Comparison of ENCODE assay signal across 12 cellular contexts in genomic region chr5:104540448-104540847, GRCh38.
DNase-seq lines count a peak whose midpoint lies in the region; ATAC-seq and TF ChIP-seq lines count a peak whose summit lies in the region.
"Had no signal": no experiment of that assay in that cellular context is flagged by ENCODE, and none has a peak within 500 bp of the region (broad histone marks: within the 10 kb centered on the region; RNA-seq: fewer than 3 reads in every experiment).

No MANE protein-coding gene starts in this region.

- H3K9me3 Mint-ChIP-seq in MCF 10A (ENCODE audit: unreplicated experiment), result no peaks in the 10 kb centered on the region
- H3K9me3 Mint-ChIP-seq in activated naive CD4-positive, alpha-beta T cell treated with anti-CD3 and anti-CD28 coated beads for 36 hours, result peaks cover 5% of the 10 kb centered on the region
- no peaks in the 10 kb centered on the region; a peak in 1 of 5 replicates for H3K9me3 Mint-ChIP-seq in H9

- no peaks in the 10 kb centered on the region for H3K4me1 Mint-ChIP-seq in MCF 10A (ENCODE audit: insufficient read depth, unreplicated experiment)
- no peaks in the 10 kb centered on the region for H3K4me1 Mint-ChIP-seq in activated naive CD4-positive, alpha-beta T cell treated with anti-CD3 and anti-CD28 coated beads for 36 hours (ENCODE audit: low read depth)
- peaks cover 2% of the 10 kb centered on the region in 2 experiments; a peak in 2 of 4 replicates for H3K4me1 Mint-ChIP-seq in H9

- no peak overlapping the region for H3K4ac ChIP-seq in H9 (ENCODE audit: low read depth, low read length)

- H3K23ac ChIP-seq in H9 (ENCODE audit: insufficient read length, low read depth, low read length), result no peak overlapping the region

- no peak for ATAC-seq in HG03439 (IDR thresholded peaks at IDR 0.05; ENCODE audit: unreplicated experiment)

- H2BK5ac ChIP-seq in H9 (ENCODE audit: insufficient read length, low read length), result no peak overlapping the region

- DNase-seq in MCF 10A (ENCODE audit: unreplicated experiment) (peak; percentile 84), breast epithelium (ENCODE audit: low spot score in 2 of 2) (no peak), hepatocyte (ENCODE audit: low spot score) (peak; percentile 36), Kasumi-1 (lab: John Stamatoyannopoulos, UW) (no peak), H9 (no peak)
- no peak for DNase-seq in activated naive CD4-positive, alpha-beta T cell treated with anti-CD3 and anti-CD28 coated beads for 36 hours
- DNase-seq: caudate nucleus, mesendoderm, T-helper 1 cell had no signal

- H2BK20ac ChIP-seq in H9 (ENCODE audit: low read depth, low read length, poor library complexity, severe bottlenecking), result no peak overlapping the region

- H2AFZ ChIP-seq in hepatocyte (no peak overlapping the region), H9 (ENCODE audit: low read length) (no peak overlapping the region)

- no TSS peak for BruUV-seq in MCF 10A (replicated peaks; lab: Mats Ljungman, UMichigan)

- H4K91ac ChIP-seq in H9 (ENCODE audit: insufficient read length, low read depth, low read length), result no peak overlapping the region

- H3K9me2 ChIP-seq in hepatocyte (replicated peaks; ENCODE audit: insufficient read depth), result no peaks in the 10 kb centered on the region

- H3K4me3 ChIP-seq in breast epithelium (no peak overlapping the region), hepatocyte (no peak overlapping the region)
- H3K4me3 ChIP-seq: smooth muscle cell had no signal

- no peaks in the 10 kb centered on the region for H3K36me3 ChIP-seq in breast epithelium
- H3K36me3 ChIP-seq in hepatocyte (replicated peaks; ENCODE audit: insufficient read depth, low read depth), result no peaks in the 10 kb centered on the region

- POLR2A ChIA-PET in MCF 10A (lab: Yijun Ruan, JAX), result no interaction called here

- CTCF ChIA-PET in MCF 10A (lab: Yijun Ruan, JAX), result interaction anchor here (1.1 kb wide), 1 partner anchor 11 kb away, joined by 3 read pairs; no protein-coding TSS in a partner anchor
- CTCF ChIA-PET in activated naive CD4-positive, alpha-beta T cell treated with anti-CD3 and anti-CD28 coated beads for 36 hours (lab: Charles Lee), result no interaction called here

- no peak overlapping the region for H3K18ac ChIP-seq in H9 (ENCODE audit: insufficient read length, low read depth, low read length)

- H3K27ac ChIP-seq in breast epithelium (no peak overlapping the region), VCaP (peak overlapping the region; percentile 45; the same call in 1 of the 2 replicates), hepatocyte (no peak overlapping the region), H9 (ENCODE audit: insufficient read length, low read depth, low read length) (no peak overlapping the region)

- H2AK5ac ChIP-seq in H9 (ENCODE audit: insufficient read length, low read length), result no peak overlapping the region

- no peaks in the 10 kb centered on the region for H3K36me3 Mint-ChIP-seq in MCF 10A (ENCODE audit: insufficient read depth, unreplicated experiment)
- no peaks in the 10 kb centered on the region for H3K36me3 Mint-ChIP-seq in activated naive CD4-positive, alpha-beta T cell treated with anti-CD3 and anti-CD28 coated beads for 36 hours (ENCODE audit: low read depth)
- H3K36me3 Mint-ChIP-seq in H9 (ENCODE audit: insufficient read depth in 1 of 3, low read depth in 3 of 3), result no peaks in the 10 kb centered on the region

- no peak overlapping the region for H3T11ph ChIP-seq in H9 (ENCODE audit: low read length)

- no peaks in the 10 kb centered on the region for H3K9me3 ChIP-seq in breast epithelium
- no peaks in the 10 kb centered on the region for H3K9me3 ChIP-seq in hepatocyte (ENCODE audit: low read depth)
- H3K9me3 ChIP-seq in H9 (ENCODE audit: control insufficient read depth, low read depth, low read length), result no peaks in the 10 kb centered on the region

- TF ChIP-seq CTCF in MCF 10A (IDR thresholded peaks at IDR 0.05; ENCODE audit: unreplicated experiment) (no peak), breast epithelium (IDR thresholded peaks at IDR 0.05) (no peak), VCaP (conservative IDR thresholded peaks at IDR 0.05) (no peak), hepatocyte (IDR thresholded peaks at IDR 0.05; ENCODE audit: poor library complexity) (no peak), H9 (conservative IDR thresholded peaks at IDR 0.05) (no peak)

- no peak overlapping the region for H3K4me2 ChIP-seq in hepatocyte
- H3K4me2 ChIP-seq in H9 (ENCODE audit: insufficient read depth, insufficient read length, low read length), result no peak overlapping the region
- H3K4me2 ChIP-seq: smooth muscle cell had no signal

- H3K79me2 ChIP-seq in hepatocyte (no peaks in the 10 kb centered on the region), H9 (ENCODE audit: insufficient read depth, low read length) (no peaks in the 10 kb centered on the region)

- no peak overlapping the region for H3K27ac Mint-ChIP-seq in MCF 10A (ENCODE audit: low read depth, unreplicated experiment)
- H3K27ac Mint-ChIP-seq in activated naive CD4-positive, alpha-beta T cell treated with anti-CD3 and anti-CD28 coated beads for 36 hours, result no peak overlapping the region
- H3K27ac Mint-ChIP-seq in H9, result no peak overlapping the region

- no peak overlapping the region for H2BK12ac ChIP-seq in H9 (ENCODE audit: insufficient read length, low read depth, low read length)

- H3K27me3 Mint-ChIP-seq in MCF 10A (ENCODE audit: insufficient read depth, unreplicated experiment) (no peaks in the 10 kb centered on the region), H9 (ENCODE audit: low read depth) (no peaks in the 10 kb centered on the region)
- no peaks in the 10 kb centered on the region for H3K27me3 Mint-ChIP-seq in activated naive CD4-positive, alpha-beta T cell treated with anti-CD3 and anti-CD28 coated beads for 36 hours (ENCODE audit: low read depth)

- H2BK15ac ChIP-seq in H9 (ENCODE audit: low read depth, low read length), result no peak overlapping the region

- no peak overlapping the region for H3K56ac ChIP-seq in H9 (ENCODE audit: insufficient read length, low read depth, low read length)

- intact Hi-C loops in MCF 10A (cut with micrococcal nuclease), result no loop called here
- intact Hi-C loops in breast epithelium (cut with DNase I; ENCODE audit: low total_unique reads), result no loop called here
- intact Hi-C loops in activated naive CD4-positive, alpha-beta T cell treated with anti-CD3 and anti-CD28 coated beads for 36 hours (cut with micrococcal nuclease), result no loop called here

- H3K4me3 Mint-ChIP-seq in MCF 10A (ENCODE audit: unreplicated experiment) (no peak overlapping the region), H9 (no peak overlapping the region)
- H3K4me3 Mint-ChIP-seq in activated naive CD4-positive, alpha-beta T cell treated with anti-CD3 and anti-CD28 coated beads for 36 hours, result no peak overlapping the region

- H3K79me1 ChIP-seq in H9 (ENCODE audit: insufficient read depth, low read depth, low read length, poor library complexity, severe bottlenecking), result no peaks in the 10 kb centered on the region

- H3K4me1 ChIP-seq in breast epithelium (no peaks in the 10 kb centered on the region), hepatocyte (ENCODE audit: insufficient read depth) (peaks cover 10% of the 10 kb centered on the region), H9 (ENCODE audit: insufficient read depth, low read length) (no peaks in the 10 kb centered on the region)

- TF ChIP-seq POLR2A in breast epithelium (IDR thresholded peaks at IDR 0.05), result no peak

- H4K5ac ChIP-seq in H9 (ENCODE audit: insufficient read length, low read depth, low read length), result no peak overlapping the region

- H3K9ac ChIP-seq in H9 (ENCODE audit: extremely low read depth, insufficient read length, low read length), result no peak overlapping the region

- H3K14ac ChIP-seq in H9 (ENCODE audit: insufficient read depth, low read length), result no peak overlapping the region

- 0% methylated on average over 1 of the region's 1 CpG for WGBS in hepatocyte (ENCODE audit: low lambda C conversion rate, missing lambda C conversion rate)
- WGBS in H9 (ENCODE audit: extremely low coverage, insufficient read length, low lambda C conversion rate), result no CpG with 5 or more reads among the region's 1 CpG

- no peaks in the 10 kb centered on the region for H3K27me3 ChIP-seq in breast epithelium
- no peaks in the 10 kb centered on the region for H3K27me3 ChIP-seq in hepatocyte
- H3K27me3 ChIP-seq in H9 (ENCODE audit: insufficient read depth, low read length), result no peaks in the 10 kb centered on the region

- H4K20me1 ChIP-seq in hepatocyte (ENCODE audit: insufficient read depth, poor library complexity, severe bottlenecking) (no peaks in the 10 kb centered on the region), H9 (ENCODE audit: control insufficient read depth, insufficient read depth, insufficient read length) (no peaks in the 10 kb centered on the region)

- H3K23me2 ChIP-seq in H9 (ENCODE audit: insufficient read length, low read depth, low read length, poor library complexity, severe bottlenecking), result no peaks in the 10 kb centered on the region

- no peak overlapping the region for H2BK120ac ChIP-seq in H9 (ENCODE audit: low read depth, low read length, poor library complexity, severe bottlenecking)

- H4K8ac ChIP-seq in H9 (replicated peaks; ENCODE audit: insufficient read length, low read depth, low read length), result no peak overlapping the region

Comparison
In these comparisons a context has a peak if more than half of its experiments do, and no peak if none do; other contexts are left out.
1. DNase-seq: peak in MCF 10A (single experiment) and hepatocyte (single experiment); none in breast epithelium (0 of 2), Kasumi-1 (0 of 2), activated naive CD4-positive, alpha-beta T cell treated with anti-CD3 and anti-CD28 coated beads for 36 hours (single experiment) and H9 (single experiment).